Comparison of ENCODE assay signal across 9 cellular contexts in the genomic region with DNA sequence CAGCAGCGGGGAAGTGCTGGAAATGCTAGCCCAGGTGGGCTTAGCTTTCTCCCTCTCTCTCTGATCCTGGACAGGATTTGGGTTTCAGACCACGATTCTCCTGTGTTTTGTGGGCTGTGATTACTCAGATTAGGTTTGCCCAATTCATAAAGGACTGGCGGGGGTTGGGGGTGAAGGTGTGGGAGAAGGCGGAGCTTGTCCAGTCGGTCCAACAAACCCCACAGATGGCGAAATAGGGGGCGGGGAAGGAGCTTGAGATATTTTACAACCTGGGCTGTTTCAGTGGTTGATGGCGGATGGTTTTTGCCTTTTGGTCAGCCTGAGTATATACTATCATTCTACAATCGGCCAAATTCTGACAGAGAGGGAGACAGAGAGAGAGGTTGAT. TPM values are rescaled to one million over a fixed set of nuclear protein-coding genes. Genes with fewer than 3 reads are reported as not detected.
DNase-seq lines count a peak whose midpoint lies in the region; ATAC-seq and TF ChIP-seq lines count a peak whose summit lies in the region.
"Had no signal": no experiment of that assay in that cellular context is flagged by ENCODE, and none has a peak within 500 bp of the region (broad histone marks: within the 10 kb centered on the region; RNA-seq: fewer than 3 reads in every experiment).

No MANE protein-coding gene starts in this region.

- H3K36me3 ChIP-seq in CD8-positive, alpha-beta T cell (ENCODE audit: insufficient read depth, low read length): no peaks in the 10 kb centered on the region
- H3K36me3 ChIP-seq in MG63 (no peaks in the 10 kb centered on the region), breast epithelium (no peaks in the 10 kb centered on the region)

- no peak overlapping the region for H3K27ac ChIP-seq in CD8-positive, alpha-beta T cell (ENCODE audit: low read depth, low read length)
- H3K27ac ChIP-seq in breast epithelium: peak overlapping the region in 1 of 2 donors; percentile 12

- DNase-seq in CD8-positive, alpha-beta T cell: no peak
- DNase-seq in MG63: no peak
- no peak for DNase-seq in breast epithelium (ENCODE audit: low spot score in 2 of 2)
- DNase-seq in mesothelial cell of epicardium (ENCODE audit: low spot score in 2 of 2, unreplicated experiment in 2 of 2): no peak
- no peak for DNase-seq in RPMI8226
- DNase-seq in posterior vena cava (ENCODE audit: low spot score): no peak
- DNase-seq in GM20000 (ENCODE audit: low spot score): no peak
- DNase-seq in epidermal melanocyte (ENCODE audit: insufficient read length, low spot score): no peak

- CTCF ChIA-PET in CD8-positive, alpha-beta T cell (lab: Charles Lee): no interaction called here

- no peak for TF ChIP-seq CTCF in CD8-positive, alpha-beta T cell (IDR thresholded peaks at IDR 0.05)
- TF ChIP-seq CTCF in breast epithelium (IDR thresholded peaks at IDR 0.05): no peak
- no peak for TF ChIP-seq CTCF in mesothelial cell of epicardium (IDR thresholded peaks at IDR 0.05; ENCODE audit: unreplicated experiment)
- no peak for TF ChIP-seq CTCF in GM20000 (IDR thresholded peaks at IDR 0.05; ENCODE audit: extremely low read depth, missing control alignments)

- ATAC-seq in CD8-positive, alpha-beta T cell: no peak

- H3K4me1 ChIP-seq in CD8-positive, alpha-beta T cell (ENCODE audit: insufficient read depth, low read length): peaks cover 5% of the 10 kb centered on the region
- no peaks in the 10 kb centered on the region for H3K4me1 ChIP-seq in breast epithelium

- peaks cover 8% of the 10 kb centered on the region for H3K4me1 Mint-ChIP-seq in CD8-positive, alpha-beta T cell (ENCODE audit: low read depth)
- H3K4me1 Mint-ChIP-seq in mesothelial cell of epicardium: peaks cover 37% of the 10 kb centered on the region

- no peak overlapping the region for H3K27ac Mint-ChIP-seq in CD8-positive, alpha-beta T cell
- peak overlapping the region; percentile 92 for H3K27ac Mint-ChIP-seq in mesothelial cell of epicardium
- H3K27ac Mint-ChIP-seq: memory B cell had no signal

- no peaks in the 10 kb centered on the region for H3K36me3 Mint-ChIP-seq in CD8-positive, alpha-beta T cell
- H3K36me3 Mint-ChIP-seq in mesothelial cell of epicardium: peaks cover 4% of the 10 kb centered on the region
- H3K36me3 Mint-ChIP-seq: memory B cell had no signal

- no peaks in the 10 kb centered on the region for H3K27me3 ChIP-seq in CD8-positive, alpha-beta T cell (ENCODE audit: insufficient read depth, low read length)
- H3K27me3 ChIP-seq in MG63 (no peaks in the 10 kb centered on the region; the same call in 1 of the 2 replicates), breast epithelium (no peaks in the 10 kb centered on the region)

- TF ChIP-seq POLR2A in breast epithelium (IDR thresholded peaks at IDR 0.05): no peak

- H3K9me3 Mint-ChIP-seq in CD8-positive, alpha-beta T cell: no peaks in the 10 kb centered on the region
- no peaks in the 10 kb centered on the region for H3K9me3 Mint-ChIP-seq in mesothelial cell of epicardium

- peaks cover 47% of the 10 kb centered on the region for H3K27me3 Mint-ChIP-seq in CD8-positive, alpha-beta T cell (ENCODE audit: low read depth)
- H3K27me3 Mint-ChIP-seq in mesothelial cell of epicardium (ENCODE audit: low read depth): no peaks in the 10 kb centered on the region

- no peak overlapping the region for H3K4me3 ChIP-seq in CD8-positive, alpha-beta T cell (ENCODE audit: low read depth, low read length)
- H3K4me3 ChIP-seq in MG63 (peak overlapping the region; percentile 12), breast epithelium (peak overlapping the region in 2 of 3 donors; percentile 46 to 59)

- POLR2A ChIA-PET in CD8-positive, alpha-beta T cell (lab: Charles Lee): no interaction called here

- peak overlapping the region; percentile 22 for H3K4me3 Mint-ChIP-seq in CD8-positive, alpha-beta T cell
- peak overlapping the region; percentile 78 for H3K4me3 Mint-ChIP-seq in mesothelial cell of epicardium
- H3K4me3 Mint-ChIP-seq: memory B cell had no signal

- H3K9me3 ChIP-seq in CD8-positive, alpha-beta T cell (ENCODE audit: low read length): no peaks in the 10 kb centered on the region
- H3K9me3 ChIP-seq in MG63 (peaks cover 3% of the 10 kb centered on the region), breast epithelium (no peaks in the 10 kb centered on the region)

- intact Hi-C loops in CD8-positive, alpha-beta T cell (cut with DNase I, micrococcal nuclease): no loop called here
- intact Hi-C loops in breast epithelium (cut with DNase I; ENCODE audit: low total_unique reads) (no loop called here), posterior vena cava (cut with DNase I) (no loop called here)

RNA-seq across cellular contexts. Expression of a gene that starts 35.2 kb away (rescaled TPM):
- not detected for total RNA-seq in CD8-positive, alpha-beta T cell
- total RNA-seq in MG63 (2014; rRNA removed; shearing (Covaris generic); ENCODE audit: low replicate concordance): 0.07 TPM in 1 of 2 replicates, not detected in the other
- 1 to 10 TPM; 2.1 to 2.8 (median 2.6) TPM for total RNA-seq in breast epithelium
- total RNA-seq in mesothelial cell of epicardium: 12.1 to 12.7 TPM (median 12.4 TPM) in 3 replicates
- under 1 TPM; 0.32 to 0.33 TPM for total RNA-seq in posterior vena cava

RNA-seq across cellular contexts. Expression of a gene that starts 49.7 kb away (rescaled TPM):
- not detected for total RNA-seq in CD8-positive, alpha-beta T cell
- total RNA-seq in MG63 (2014; rRNA removed; shearing (Covaris generic); ENCODE audit: low replicate concordance): not detected in 2 replicates
- under 1 TPM in 2 of 3 donors, not detected in 1; under 0.01 TPM for total RNA-seq in breast epithelium
- total RNA-seq in mesothelial cell of epicardium: 0.16 to 0.18 TPM (median 0.16 TPM) in 3 replicates
- total RNA-seq in posterior vena cava: not detected
